ENCODE assay signal across 8 cellular contexts in genomic region chr3:53846851-53847155, GRCh38. TPM values are rescaled to one million over a fixed set of nuclear protein-coding genes. Genes with fewer than 3 reads are reported as not detected.
DNase-seq lines count a peak whose midpoint lies in the region; TF ChIP-seq lines count a peak whose summit lies in the region.

No MANE protein-coding gene starts in this region.

- no peak for TF ChIP-seq CTCF in spleen (IDR thresholded peaks at IDR 0.05 in 8 of 11, conservative IDR thresholded peaks at IDR 0.05 in 3 of 11)

- peaks cover 62% of the 10 kb centered on the region for H3K27me3 Mint-ChIP-seq in activated CD4-positive, alpha-beta memory T cell treated with anti-CD3 and anti-CD28 coated beads, Interleukin-2, amount 10 ng/mL, durations not matched to agents 7 days and 5 days
- H3K27me3 Mint-ChIP-seq in immature natural killer cell (ENCODE audit: low read depth in 3 of 3): peaks cover 6 to 24% (median 13%) of the 10 kb centered on the region in 3 donors

- DNase-seq in NCI-H146 (lab: John Stamatoyannopoulos, UW): peak; percentile 24
- DNase-seq in NCI-H146 treated with DMSO at 0.1 percent for 48 hours (lab: John Stamatoyannopoulos, UW; ENCODE audit: unreplicated experiment): no peak
- no peak for DNase-seq in activated CD4-positive, alpha-beta memory T cell treated with anti-CD3 and anti-CD28 coated beads, Interleukin-2, amount 10 ng/mL, durations not matched to agents 7 days and 5 days
- no peak for DNase-seq in immature natural killer cell
- no peak for DNase-seq in spleen
- no peak for DNase-seq in HK-2 (ENCODE audit: unreplicated experiment)
- no peak for DNase-seq in NCI-H1105 treated with DMSO at 0.1 percent for 48 hours (lab: John Stamatoyannopoulos, UW)
- DNase-seq in stimulated activated naive CD4-positive, alpha-beta T cell (lab: John Stamatoyannopoulos, UW): no peak

- WGBS in spleen, 5 donors: 60 to 74% (median 64%) methylated on average over 10 of the region's 10 CpGs

- H3K36me3 Mint-ChIP-seq in activated CD4-positive, alpha-beta memory T cell treated with anti-CD3 and anti-CD28 coated beads, Interleukin-2, amount 10 ng/mL, durations not matched to agents 7 days and 5 days (ENCODE audit: low read depth): peaks cover 4% of the 10 kb centered on the region
- H3K36me3 Mint-ChIP-seq in immature natural killer cell: no peaks in the 10 kb centered on the region

- H3K4me3 ChIP-seq in spleen: peak overlapping the region in 6 of 8 donors; percentile 60 to 71 (median 65)

- intact Hi-C loops in spleen (cut with DNase I; ENCODE audit: low total_unique reads): no loop called here

- H3K4me3 Mint-ChIP-seq in activated CD4-positive, alpha-beta memory T cell treated with anti-CD3 and anti-CD28 coated beads, Interleukin-2, amount 10 ng/mL, durations not matched to agents 7 days and 5 days: peak overlapping the region; percentile 66
- H3K4me3 Mint-ChIP-seq in immature natural killer cell: peak overlapping the region; percentile 38 to 69 (median 61)

- no peaks in the 10 kb centered on the region for H3K9me3 Mint-ChIP-seq in activated CD4-positive, alpha-beta memory T cell treated with anti-CD3 and anti-CD28 coated beads, Interleukin-2, amount 10 ng/mL, durations not matched to agents 7 days and 5 days
- no peaks in the 10 kb centered on the region for H3K9me3 Mint-ChIP-seq in immature natural killer cell

- H3K4me1 Mint-ChIP-seq in activated CD4-positive, alpha-beta memory T cell treated with anti-CD3 and anti-CD28 coated beads, Interleukin-2, amount 10 ng/mL, durations not matched to agents 7 days and 5 days: peaks cover 14% of the 10 kb centered on the region
- peaks cover 6 to 13% of the 10 kb centered on the region in 2 donors for H3K4me1 Mint-ChIP-seq in immature natural killer cell

- CTCF ChIA-PET in activated CD4-positive, alpha-beta memory T cell treated with anti-CD3 and anti-CD28 coated beads, Interleukin-2, amount 10 ng/mL, durations not matched to agents 7 days and 5 days (lab: Charles Lee): interaction anchor here (1.9 kb wide), 1 partner anchor 137 kb away, joined by 6 read pairs; no protein-coding TSS in a partner anchor

- peaks cover 0 to 27% (median 17%) of the 10 kb centered on the region in 6 donors for H3K4me1 ChIP-seq in spleen

- H3K27me3 ChIP-seq in spleen (replicated peaks in 1 of 7): peaks cover 0 to 69% (median 34%) of the 10 kb centered on the region in 7 donors

- H3K27ac Mint-ChIP-seq in activated CD4-positive, alpha-beta memory T cell treated with anti-CD3 and anti-CD28 coated beads, Interleukin-2, amount 10 ng/mL, durations not matched to agents 7 days and 5 days: peak overlapping the region; percentile 34
- H3K27ac Mint-ChIP-seq in immature natural killer cell: no peak overlapping the region

- no peak overlapping the region for H3K27ac ChIP-seq in spleen

- TF ChIP-seq POLR2A in spleen (IDR thresholded peaks at IDR 0.05): no peak

- no peaks in the 10 kb centered on the region for H3K9me3 ChIP-seq in spleen

- POLR2A ChIA-PET in activated CD4-positive, alpha-beta memory T cell treated with anti-CD3 and anti-CD28 coated beads, Interleukin-2, amount 10 ng/mL, durations not matched to agents 7 days and 5 days (lab: Charles Lee): interaction anchor here (1.6 kb wide), 1 partner anchor 44 kb away, joined by 6 read pairs; no protein-coding TSS in a partner anchor

- no peaks in the 10 kb centered on the region for H3K36me3 ChIP-seq in spleen

RNA-seq across cellular contexts. Expression of gene IL17RB, which starts 0.4 kb away (rescaled TPM):
- 10 to 100 TPM; 60.7 to 62.4 TPM for total RNA-seq in activated CD4-positive, alpha-beta memory T cell treated with anti-CD3 and anti-CD28 coated beads, Interleukin-2, amount 10 ng/mL, durations not matched to agents 7 days and 5 days
- polyA plus RNA-seq in immature natural killer cell (1 to 10 TPM in 1 of 3 donors, under 1 TPM in 1, not detected in 1; 0.79 to 1.2 TPM), spleen (under 1 TPM; 0.16 to 0.59 (median 0.26) TPM)
- under 1 TPM in 5 of 7 donors, not detected in 2; 0.13 to 0.56 (median 0.26) TPM for total RNA-seq in spleen

RNA-seq across cellular contexts. Expression of gene CHDH, which starts 0.6 kb away (rescaled TPM):
- total RNA-seq in activated CD4-positive, alpha-beta memory T cell treated with anti-CD3 and anti-CD28 coated beads, Interleukin-2, amount 10 ng/mL, durations not matched to agents 7 days and 5 days: 1 to 10 TPM; 9.0 to 9.1 TPM
- polyA plus RNA-seq in immature natural killer cell (not detected), spleen (under 1 TPM; 0.19 to 0.32 (median 0.26) TPM)
- total RNA-seq in spleen: 1 to 10 TPM in 3 of 7 donors, under 1 TPM in 4; 0.43 to 4.9 (median 0.89) TPM

RNA-seq across cellular contexts. Expression of gene ACTR8, which starts 35.1 kb away (rescaled TPM):
- 10 to 100 TPM; 42.9 to 48.0 TPM for total RNA-seq in activated CD4-positive, alpha-beta memory T cell treated with anti-CD3 and anti-CD28 coated beads, Interleukin-2, amount 10 ng/mL, durations not matched to agents 7 days and 5 days
- polyA plus RNA-seq in immature natural killer cell: 10 to 100 TPM; 20.7 to 28.0 (median 22.5) TPM
- 10 to 100 TPM; 22.5 to 33.7 (median 23.9) TPM for total RNA-seq in spleen
- 10 to 100 TPM; 10.5 to 14.9 (median 11.3) TPM for polyA plus RNA-seq in spleen

RNA-seq across cellular contexts. Expression of gene SELENOK, which starts 44.9 kb away (rescaled TPM):
- 10 to 100 TPM; 79.8 to 80.9 TPM for total RNA-seq in activated CD4-positive, alpha-beta memory T cell treated with anti-CD3 and anti-CD28 coated beads, Interleukin-2, amount 10 ng/mL, durations not matched to agents 7 days and 5 days
- 100 to 1,000 TPM; 140 to 207 (median 188) TPM for polyA plus RNA-seq in immature natural killer cell
- total RNA-seq in spleen: 10 to 100 TPM; 28.4 to 52.1 (median 35.9) TPM
- polyA plus RNA-seq in spleen: 10 to 100 TPM; 53.2 to 84.0 (median 53.4) TPM

Comparison
In these comparisons a context has a peak if more than half of its experiments do, and no peak if none do; other contexts are left out.
1. RNA of gene IL17RB, which starts 0.4 kb away (total RNA-seq): 60.7 to 62.4 TPM in activated CD4-positive, alpha-beta memory T cell treated with anti-CD3 and anti-CD28 coated beads, Interleukin-2, amount 10 ng/mL, durations not matched to agents 7 days and 5 days; 0.13 to 0.56 TPM in spleen; every median in the first group is over 10 times any median in the second.